35 cellular contexts compared by ENCODE assay signal in genomic region chr19:15913384-15913783, GRCh38. TPM values are rescaled to one million over a fixed set of nuclear protein-coding genes. Genes with fewer than 3 reads are reported as not detected.
"Had no signal": no experiment of that assay in that cellular context is flagged by ENCODE, and none has a peak within 500 bp of the region (broad histone marks: within the 10 kb centered on the region; RNA-seq: fewer than 3 reads in every experiment).

No MANE protein-coding gene starts in this region.

- DNase-seq: activated CD4-positive, alpha-beta T cell treated with anti-CD3 and anti-CD28 coated beads for 36 hours; activated CD4-positive, alpha-beta T cell treated with anti-CD3 and anti-CD28 coated beads, Interleukin-2, amount 50 U/mL, for 1 hour; activated CD4-positive, alpha-beta T cell treated with anti-CD3 and anti-CD28 coated beads, Interleukin-2, amount 50 U/mL, for 48 hours; activated CD4-positive, CD25-positive, alpha-beta regulatory T cell; activated CD4-positive, CD25-positive, alpha-beta regulatory T cell treated with anti-CD3 and anti-CD28 coated beads, Interleukin-2, amount 50 U/mL, for 72 hours; activated CD8-positive, alpha-beta memory T cell treated with anti-CD3 and anti-CD28 coated beads for 24 hours; activated CD8-positive, alpha-beta T cell treated with anti-CD3 and anti-CD28 coated beads for 36 hours; activated gamma-delta T cell; activated naive CD4-positive, alpha-beta T cell; activated naive CD4-positive, alpha-beta T cell treated with anti-CD3 and anti-CD28 coated beads, Interleukin-2, amount 50 U/mL, for 16 hours; activated T-cell treated with anti-CD3 and anti-CD28 coated beads, Interleukin-2, amount 50 U/mL, for 4 hours; amniotic stem cell; anterior cingulate cortex; brain microvascular endothelial cell; dorsolateral prefrontal cortex; effector CD4-positive, alpha-beta T cell; effector memory CD8-positive, alpha-beta T cell; erythroblast; esophagus squamous epithelium; foreskin melanocyte; heart right ventricle; T-helper 2 cell had no signal

- H3K27ac Mint-ChIP-seq: activated CD4-positive, alpha-beta T cell treated with anti-CD3 and anti-CD28 coated beads for 36 hours; activated CD8-positive, alpha-beta T cell treated with anti-CD3 and anti-CD28 coated beads for 36 hours; activated naive CD8-positive, alpha-beta T cell; activated T-helper 17 cell treated with anti-CD3 and anti-CD28 coated beads, Interleukin-2, amount 50 U/mL, for 72 hours; dendritic cell treated with granulocyte-macrophage colony-stimulating factor and Interleukin-4, amounts not matched to agents 40 ng/mL and 50 ng/mL, for 4 days; effector memory CD8-positive, alpha-beta T cell had no signal

- H3K4me1 Mint-ChIP-seq: activated T-helper 17 cell treated with anti-CD3 and anti-CD28 coated beads, Interleukin-2, amount 50 U/mL, for 72 hours had no signal

- H3K9me3 Mint-ChIP-seq: central memory CD8-positive, alpha-beta T cell had no signal

- H3K36me3 Mint-ChIP-seq: activated naive CD8-positive, alpha-beta T cell had no signal

- ATAC-seq: activated CD4-positive, alpha-beta T cell treated with anti-CD3 and anti-CD28 coated beads for 36 hours; activated CD8-positive, alpha-beta T cell treated with anti-CD3 and anti-CD28 coated beads for 36 hours; activated T-cell treated with anti-CD3 and anti-CD28 coated beads, Interleukin-2, amount 50 U/mL, for 4 hours; activated T-helper 17 cell treated with anti-CD3 and anti-CD28 coated beads, Interleukin-2, amount 50 U/mL, for 72 hours; effector memory CD8-positive, alpha-beta T cell; gastroesophageal sphincter; heart right ventricle had no signal

- H3K4me3 Mint-ChIP-seq: activated CD4-positive, alpha-beta T cell treated with anti-CD3 and anti-CD28 coated beads for 36 hours; activated CD8-positive, alpha-beta T cell treated with anti-CD3 and anti-CD28 coated beads for 36 hours; activated naive CD8-positive, alpha-beta T cell; activated T-cell treated with anti-CD3 and anti-CD28 coated beads, Interleukin-2, amount 50 U/mL, for 4 hours; activated T-helper 17 cell treated with anti-CD3 and anti-CD28 coated beads, Interleukin-2, amount 50 U/mL, for 72 hours; central memory CD8-positive, alpha-beta T cell; dendritic cell treated with granulocyte-macrophage colony-stimulating factor and Interleukin-4, amounts not matched to agents 40 ng/mL and 50 ng/mL, for 4 days; effector memory CD8-positive, alpha-beta T cell had no signal

RNA-seq across cellular contexts. Expression of gene CYP4F2, which starts 15.5 kb away (rescaled TPM):
- total RNA-seq: activated CD4-positive, alpha-beta T cell treated with anti-CD3 and anti-CD28 coated beads for 36 hours; activated T-cell treated with anti-CD3 and anti-CD28 coated beads, Interleukin-2, amount 50 U/mL, for 4 hours; activated T-helper 17 cell treated with anti-CD3 and anti-CD28 coated beads, Interleukin-2, amount 50 U/mL, for 72 hours; astrocyte; cardiac septum; cerebellum; fibroblast of lung; fibroblast of villous mesenchyme; gastroesophageal sphincter; glomerular endothelial cell; heart right ventricle; T-helper 1 cell treated with Interleukin-12 subunit alpha and Interleukin-12 subunit beta and Interleukin-4 antibody, amounts not matched to agents 30 ng/mL and 1 ng/mL, for 36 hours had no signal

RNA-seq across cellular contexts. Expression of gene CYP4F11, which starts 20.9 kb away (rescaled TPM):
- total RNA-seq: activated CD4-positive, alpha-beta T cell treated with anti-CD3 and anti-CD28 coated beads for 36 hours; activated CD8-positive, alpha-beta T cell treated with anti-CD3 and anti-CD28 coated beads for 36 hours; activated T-helper 17 cell treated with anti-CD3 and anti-CD28 coated beads, Interleukin-2, amount 50 U/mL, for 72 hours; astrocyte; cerebellum; fibroblast of lung; fibroblast of villous mesenchyme; glomerular endothelial cell; T-helper 1 cell treated with Interleukin-12 subunit alpha and Interleukin-12 subunit beta and Interleukin-4 antibody, amounts not matched to agents 30 ng/mL and 1 ng/mL, for 36 hours had no signal

RNA-seq across cellular contexts. Expression of gene OR10H4, which starts 35.4 kb away (rescaled TPM):
- total RNA-seq: activated CD4-positive, alpha-beta T cell treated with anti-CD3 and anti-CD28 coated beads for 36 hours; activated CD8-positive, alpha-beta T cell treated with anti-CD3 and anti-CD28 coated beads for 36 hours; activated T-cell treated with anti-CD3 and anti-CD28 coated beads, Interleukin-2, amount 50 U/mL, for 4 hours; activated T-helper 17 cell treated with anti-CD3 and anti-CD28 coated beads, Interleukin-2, amount 50 U/mL, for 72 hours; astrocyte; bronchial epithelial cell; cardiac septum; cerebellum; dorsolateral prefrontal cortex; esophagus squamous epithelium; fibroblast of lung; fibroblast of villous mesenchyme; gastroesophageal sphincter; glomerular endothelial cell; heart right ventricle; T-helper 1 cell treated with Interleukin-12 subunit alpha and Interleukin-12 subunit beta and Interleukin-4 antibody, amounts not matched to agents 30 ng/mL and 1 ng/mL, for 36 hours had no signal
